Comparison of ENCODE assay signal across 1 cellular context in genomic region chr19:54095136-54095858, GRCh38.
TF ChIP-seq lines count a peak whose summit lies in the region.

No MANE protein-coding gene starts in this region.

TF ChIP-seq in H1, 55 proteins besides CTCF, POLR2A, EP300 and RAD21:
- no peak for TF ChIP-seq BRCA1 (IDR thresholded peaks at IDR 0.05; ENCODE audit: low read depth, low read length)
- TF ChIP-seq TBP (IDR thresholded peaks at IDR 0.05; ENCODE audit: low read depth, low read length), result no peak
- TF ChIP-seq CTBP2 (IDR thresholded peaks at IDR 0.05; ENCODE audit: borderline replicate concordance, insufficient read depth, insufficient read length, low read length), result no peak
- no peak for TF ChIP-seq RFX5 (IDR thresholded peaks at IDR 0.05; ENCODE audit: borderline replicate concordance, low read depth, low read length)
- TF ChIP-seq FOSL1 (IDR thresholded peaks at IDR 0.05; ENCODE audit: insufficient read depth, low read depth, low read length), result no peak
- no peak for TF ChIP-seq SP1 (IDR thresholded peaks at IDR 0.05; ENCODE audit: low read depth, low read length)
- TF ChIP-seq RNF2 (IDR thresholded peaks at IDR 0.05; ENCODE audit: borderline replicate concordance, low read depth, low read length, missing control alignments, poor library complexity, severe bottlenecking), result no peak
- no peak for TF ChIP-seq SIRT6 (IDR thresholded peaks at IDR 0.05; ENCODE audit: low read length)
- TF ChIP-seq SP4 (IDR thresholded peaks at IDR 0.05; ENCODE audit: low read length), result no peak
- TF ChIP-seq SRF (IDR thresholded peaks at IDR 0.05; ENCODE audit: low read depth, low read length), result no peak
- TF ChIP-seq KDM1A (IDR thresholded peaks at IDR 0.05; ENCODE audit: borderline replicate concordance, low read length), result no peak
- TF ChIP-seq CHD1 (IDR thresholded peaks at IDR 0.05; ENCODE audit: low read depth, low read length), result no peak
- TF ChIP-seq NRF1 (IDR thresholded peaks at IDR 0.05; ENCODE audit: low read depth, low read length), result no peak
- no peak for TF ChIP-seq MAFK (IDR thresholded peaks at IDR 0.05; ENCODE audit: low read depth, low read length)
- TF ChIP-seq EZH2 (IDR thresholded peaks at IDR 0.05; ENCODE audit: low read depth, low read length, severe bottlenecking), result no peak
- no peak for TF ChIP-seq SIX5 (IDR thresholded peaks at IDR 0.05; ENCODE audit: low read depth, low read length)
